22 cellular contexts compared by ENCODE assay signal in the genomic region with DNA sequence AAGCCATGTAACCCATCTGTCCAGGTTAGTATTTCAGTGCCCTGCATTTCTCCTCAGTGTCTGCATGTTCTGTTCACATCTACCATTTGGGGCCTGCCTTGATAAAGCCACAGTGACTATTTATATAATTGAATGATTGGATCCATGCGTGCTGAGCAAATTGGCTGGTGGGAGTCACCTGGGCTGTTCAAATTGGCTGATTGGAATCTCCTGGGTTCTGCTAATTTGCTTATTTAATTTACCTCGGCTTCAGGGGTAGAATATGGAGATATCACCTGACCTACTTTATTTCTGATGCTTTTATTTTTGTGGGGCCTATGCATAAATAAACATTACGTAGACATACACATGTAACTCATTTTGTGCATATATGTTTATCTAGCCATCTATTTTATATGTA.
"Had no signal": no experiment of that assay in that cellular context is flagged by ENCODE, and none has a peak within 500 bp of the region (broad histone marks: within the 10 kb centered on the region; RNA-seq: fewer than 3 reads in every experiment).

No MANE protein-coding gene starts in this region.

- DNase-seq: colonic mucosa; cortex of kidney; effector CD8-positive, alpha-beta T cell; effector memory CD8-positive, alpha-beta T cell; endodermal cell; erythroblast; esophagus squamous epithelium; foreskin fibroblast; foreskin melanocyte; gastrocnemius medialis; glutamatergic neuron; head of caudate nucleus; heart right ventricle; hippocampal formation; left cardiac atrium; left lung; left ventricle myocardium superior; lower lobe of right lung; mesenchymal stem cell; mucosa of descending colon; naive B cell had no signal

- ATAC-seq: effector memory CD8-positive, alpha-beta T cell; esophagus mucosa; gastrocnemius medialis; heart right ventricle; left cardiac atrium; left lung; left ventricle myocardium superior; lower lobe of right lung; mucosa of descending colon had no signal
